In genomic region chr4:926538-926937, GRCh38 we compare ENCODE assay signal across 11 cellular contexts. TPM values are rescaled to one million over a fixed set of nuclear protein-coding genes. Genes with fewer than 3 reads are reported as not detected.
DNase-seq lines count a peak whose midpoint lies in the region; ATAC-seq and TF ChIP-seq lines count a peak whose summit lies in the region.
"Had no signal": no experiment of that assay in that cellular context is flagged by ENCODE, and none has a peak within 500 bp of the region (broad histone marks: within the 10 kb centered on the region; RNA-seq: fewer than 3 reads in every experiment).

No MANE protein-coding gene starts in this region.

- H3K4me3 Mint-ChIP-seq in natural killer cell treated with Interleukin-12 subunit alpha and Interleukin-12 subunit beta and Interleukin-15 and Interleukin-18, amount 100 ng/mL, for 72 hours = peak overlapping the region; percentile 36
- H3K4me3 Mint-ChIP-seq: activated naive CD8-positive, alpha-beta T cell treated with anti-CD3 and anti-CD28 coated beads, Interleukin-2, amount 10 ng/mL, durations not matched to agents 7 days and 5 days had no signal

- no peak overlapping the region for H4K5ac ChIP-seq in IMR-90 (ENCODE audit: low read depth, low read length)

- no peaks in the 10 kb centered on the region for H3K9me3 ChIP-seq in IMR-90 (ENCODE audit: control insufficient read depth, insufficient read depth, low read length)
- H3K9me3 ChIP-seq in A673 (ENCODE audit: low read depth, low read length, poor library complexity, severe bottlenecking) = no peaks in the 10 kb centered on the region
- H3K9me3 ChIP-seq: gastroesophageal sphincter had no signal

- H3K4me1 Mint-ChIP-seq in natural killer cell treated with Interleukin-12 subunit alpha and Interleukin-12 subunit beta and Interleukin-15 and Interleukin-18, amount 100 ng/mL, for 72 hours (ENCODE audit: low read depth in 2 of 2) = peaks cover 60% of the 10 kb centered on the region in 2 donors

- no peak for TF ChIP-seq POLR2A in IMR-90 (IDR thresholded peaks at IDR 0.05; ENCODE audit: low read depth, low read length)

- H3K27me3 ChIP-seq in IMR-90 (ENCODE audit: control insufficient read depth, insufficient read depth, low read length) (no peaks in the 10 kb centered on the region), A673 (replicated peaks; ENCODE audit: insufficient read depth, low read depth, low read length, poor library complexity) (no peaks in the 10 kb centered on the region)
- H3K27me3 ChIP-seq: gastroesophageal sphincter had no signal

- peaks cover 25% of the 10 kb centered on the region for H3K9me1 ChIP-seq in IMR-90 (ENCODE audit: insufficient read depth, low read length)

- ATAC-seq in IMR-90 (ENCODE audit: low read depth) (no peak), GM21381 (IDR thresholded peaks at IDR 0.05; ENCODE audit: unreplicated experiment) (no peak)
- ATAC-seq in natural killer cell treated with Interleukin-12 subunit alpha and Interleukin-12 subunit beta and Interleukin-15 and Interleukin-18, amount 100 ng/mL, for 72 hours = no peak
- ATAC-seq: gastroesophageal sphincter had no signal

- H3K27me3 Mint-ChIP-seq in natural killer cell treated with Interleukin-12 subunit alpha and Interleukin-12 subunit beta and Interleukin-15 and Interleukin-18, amount 100 ng/mL, for 72 hours = no peaks in the 10 kb centered on the region
- H3K27me3 Mint-ChIP-seq: activated naive CD8-positive, alpha-beta T cell treated with anti-CD3 and anti-CD28 coated beads, Interleukin-2, amount 10 ng/mL, durations not matched to agents 7 days and 5 days had no signal

- H3K4ac ChIP-seq in IMR-90 (ENCODE audit: low read depth, low read length) = no peak overlapping the region

- intact Hi-C loops in IMR-90 (cut with micrococcal nuclease) (no loop called here), A673 (cut with micrococcal nuclease; ENCODE audit: unreplicated experiment) (loop anchor here (5.0 kb wide), 1 partner anchor 94 kb away; no protein-coding TSS in a partner anchor)

- no peaks in the 10 kb centered on the region for H3K36me3 Mint-ChIP-seq in natural killer cell treated with Interleukin-12 subunit alpha and Interleukin-12 subunit beta and Interleukin-15 and Interleukin-18, amount 100 ng/mL, for 72 hours

- H2BK20ac ChIP-seq in IMR-90 (ENCODE audit: low read depth, low read length) = no peak overlapping the region

- no peak overlapping the region for H3K4me2 ChIP-seq in IMR-90 (ENCODE audit: low read depth, low read length)

- no peak for TF ChIP-seq RAD21 in IMR-90 (IDR thresholded peaks at IDR 0.05; ENCODE audit: low read length)

- no peak overlapping the region for H4K8ac ChIP-seq in IMR-90 (ENCODE audit: low read depth in 2 of 2, low read length in 2 of 2)

- H3K36me3 ChIP-seq in IMR-90 (ENCODE audit: control insufficient read depth, insufficient read depth, low read length) = peaks cover 7% of the 10 kb centered on the region; the same call in 1 of the 2 replicates
- no peaks in the 10 kb centered on the region for H3K36me3 ChIP-seq in A673 (ENCODE audit: insufficient read depth, low read length, poor library complexity, severe bottlenecking)

- no peak overlapping the region for H3K14ac ChIP-seq in IMR-90 (replicated peaks; ENCODE audit: low read depth, low read length)

- H3K4me3 ChIP-seq in IMR-90 (ENCODE audit: insufficient read depth, low read depth, low read length) = no peak overlapping the region
- no peak overlapping the region for H3K4me3 ChIP-seq in A673 (ENCODE audit: low read depth, low read length, poor library complexity, severe bottlenecking)
- H3K4me3 ChIP-seq: gastroesophageal sphincter had no signal

- H3K23ac ChIP-seq in IMR-90 (ENCODE audit: low read depth, low read length) = no peak overlapping the region

- TF ChIP-seq CTCF in IMR-90 (conservative IDR thresholded peaks at IDR 0.05; ENCODE audit: low read depth, low read length) (peak; percentile 33), A673 (conservative IDR thresholded peaks at IDR 0.05; ENCODE audit: low read depth, low read length) (no peak)

- dilution Hi-C loops in IMR-90 (cut with HindIII; ENCODE audit: low sequenced_read_pairs, unreplicated experiment) = no loop called here

- H3K9me3 Mint-ChIP-seq in natural killer cell treated with Interleukin-12 subunit alpha and Interleukin-12 subunit beta and Interleukin-15 and Interleukin-18, amount 100 ng/mL, for 72 hours = no peaks in the 10 kb centered on the region
- H3K9me3 Mint-ChIP-seq: activated naive CD8-positive, alpha-beta T cell treated with anti-CD3 and anti-CD28 coated beads, Interleukin-2, amount 10 ng/mL, durations not matched to agents 7 days and 5 days had no signal

- in situ Hi-C loops in IMR-90 (cut with MboI; ENCODE audit: low sequenced_read_pairs) = no loop called here

- H2BK120ac ChIP-seq in IMR-90 (ENCODE audit: low read depth, low read length) = no peak overlapping the region

- no peak overlapping the region for H2AFZ ChIP-seq in IMR-90 (replicated peaks; ENCODE audit: low read length, poor library complexity)

- no TSS peak for BruUV-seq in IMR-90 (replicated peaks; lab: Mats Ljungman, UMichigan)
- BruUV-seq in A673 (replicated peaks; lab: Mats Ljungman, UMichigan) = no TSS peak

- H4K20me1 ChIP-seq in IMR-90 (ENCODE audit: insufficient read depth, low read length) = peaks cover 88% of the 10 kb centered on the region

- no peak overlapping the region for H2BK15ac ChIP-seq in IMR-90 (ENCODE audit: low read depth, low read length)

- no CpG with 5 or more reads among the region's 17 CpGs for WGBS in IMR-90 (ENCODE audit: extremely low coverage in 2 of 2, insufficient read length in 1 of 2), 2 experiments

- peak overlapping the region in 1 of 2 donors; percentile 81 for H3K27ac Mint-ChIP-seq in natural killer cell treated with Interleukin-12 subunit alpha and Interleukin-12 subunit beta and Interleukin-15 and Interleukin-18, amount 100 ng/mL, for 72 hours
- H3K27ac Mint-ChIP-seq: activated naive CD8-positive, alpha-beta T cell treated with anti-CD3 and anti-CD28 coated beads, Interleukin-2, amount 10 ng/mL, durations not matched to agents 7 days and 5 days had no signal

- no peak overlapping the region for H2BK5ac ChIP-seq in IMR-90 (ENCODE audit: low read depth, low read length, poor library complexity, severe bottlenecking)

- H3K18ac ChIP-seq in IMR-90 (ENCODE audit: low read depth, low read length) = no peak overlapping the region

- H2AK9ac ChIP-seq in IMR-90 (replicated peaks; ENCODE audit: low read depth, low read length, poor library complexity) = no peak overlapping the region

- H2AK5ac ChIP-seq in IMR-90 (ENCODE audit: low read depth, low read length) = no peak overlapping the region

- H4K91ac ChIP-seq in IMR-90 (ENCODE audit: insufficient read depth, low read depth, low read length) = no peak overlapping the region

- POLR2A ChIA-PET in IMR-90 (lab: Charles Lee; ENCODE audit: unreplicated experiment) (no interaction called here), A673 (lab: Charles Lee; ENCODE audit: low non-redundant PET) (no interaction called here)

- peaks cover 11 to 76% of the 10 kb centered on the region in 2 experiments; a peak in 2 of 4 replicates for H3K79me1 ChIP-seq in IMR-90 (ENCODE audit: low read depth in 1 of 2, low read length in 2 of 2)

- peaks cover 20% of the 10 kb centered on the region for H3K4me1 ChIP-seq in IMR-90 (ENCODE audit: control insufficient read depth, insufficient read depth, low read length)
- H3K4me1 ChIP-seq in A673 (ENCODE audit: insufficient read depth, low read length, poor library complexity, severe bottlenecking) = peaks cover 19% of the 10 kb centered on the region

- H3K9ac ChIP-seq in IMR-90 (ENCODE audit: low read depth, low read length) = no peak overlapping the region

- DNase-seq in COLO668 (lab: John Stamatoyannopoulos, UW; ENCODE audit: unreplicated experiment) = peak; percentile 21
- no peak for DNase-seq in IMR-90
- peak; percentile 66 for DNase-seq in cerebellum (ENCODE audit: low spot score)
- no peak for DNase-seq in natural killer cell treated with Interleukin-12 subunit alpha and Interleukin-12 subunit beta and Interleukin-15 and Interleukin-18, amount 100 ng/mL, for 72 hours (ENCODE audit: low spot score)
- no peak for DNase-seq in HK-2 (ENCODE audit: unreplicated experiment)
- no peak for DNase-seq in A673 (ENCODE audit: low spot score)
- DNase-seq in H4 (ENCODE audit: low spot score) = no peak
- DNase-seq: activated naive CD8-positive, alpha-beta T cell treated with anti-CD3 and anti-CD28 coated beads, Interleukin-2, amount 10 ng/mL, durations not matched to agents 7 days and 5 days; NCI-H774 had no signal

- H3K27ac ChIP-seq in IMR-90 (ENCODE audit: insufficient read depth, low read length) = no peak overlapping the region
- no peak overlapping the region for H3K27ac ChIP-seq in A673 (ENCODE audit: low read depth, low read length, poor library complexity, severe bottlenecking)
- H3K27ac ChIP-seq: gastroesophageal sphincter had no signal

- CTCF ChIA-PET in IMR-90 (lab: Yijun Ruan, JAX) = no interaction called here
- CTCF ChIA-PET in A673 (lab: Charles Lee) = no interaction called here

- H3K56ac ChIP-seq in IMR-90 (ENCODE audit: extremely low read depth, insufficient read depth, low read length) = no peak overlapping the region

RNA-seq across cellular contexts. Expression of gene GAK, which starts 5.6 kb away (rescaled TPM):
- total RNA-seq in IMR-90 (2012; rRNA removed) = 34.4 and 133 TPM in 2 replicates
- polyA plus RNA-seq in IMR-90 (2012; rRNA removed) = 44.6 and 45.1 TPM in 2 replicates
- polyA plus RNA-seq in IMR-90 (2012; cell fraction: cytosol; rRNA removed) = 43.3 and 53.2 TPM in 2 replicates
- 185 and 307 TPM in 2 replicates for polyA plus RNA-seq in IMR-90 (2012; cell fraction: nucleus; rRNA removed; ENCODE audit: low replicate concordance)
- total RNA-seq in cerebellum = 49.6 TPM
- total RNA-seq in natural killer cell treated with Interleukin-12 subunit alpha and Interleukin-12 subunit beta and Interleukin-15 and Interleukin-18, amount 100 ng/mL, for 72 hours = 100 to 1,000 TPM; 168 to 234 TPM
- total RNA-seq in A673 (2021) = 96.2 and 109 TPM in 2 replicates
- 49.5 and 73.0 TPM in 2 replicates for total RNA-seq in H4 (2014; rRNA removed; shearing (Covaris generic))

RNA-seq across cellular contexts. Expression of gene TMEM175, which starts 5.7 kb away (rescaled TPM):
- total RNA-seq in IMR-90 (2012; rRNA removed) (7.7 and 9.2 TPM in 2 replicates), cerebellum (23.3 TPM), A673 (2021) (10.0 and 12.1 TPM in 2 replicates)
- 41.9 and 47.4 TPM in 2 replicates for polyA plus RNA-seq in IMR-90 (2012; rRNA removed)
- 39.3 and 51.6 TPM in 2 replicates for polyA plus RNA-seq in IMR-90 (2012; cell fraction: cytosol; rRNA removed)
- 415 and 679 TPM in 2 replicates for polyA plus RNA-seq in IMR-90 (2012; cell fraction: nucleus; rRNA removed; ENCODE audit: low replicate concordance)
- total RNA-seq in natural killer cell treated with Interleukin-12 subunit alpha and Interleukin-12 subunit beta and Interleukin-15 and Interleukin-18, amount 100 ng/mL, for 72 hours = 10 to 100 TPM; 26.5 to 29.2 TPM
- 9.7 and 13.0 TPM in 2 replicates for total RNA-seq in H4 (2014; rRNA removed; shearing (Covaris generic))

RNA-seq across cellular contexts. Expression of gene DGKQ, which starts 46.8 kb away (rescaled TPM):
- total RNA-seq in IMR-90 (2012; rRNA removed) = 4.3 and 4.4 TPM in 2 replicates
- polyA plus RNA-seq in IMR-90 (2012; rRNA removed) = 15.6 and 17.4 TPM in 2 replicates
- polyA plus RNA-seq in IMR-90 (2012; cell fraction: cytosol; rRNA removed) = 10.0 and 14.6 TPM in 2 replicates
- 58.0 and 149 TPM in 2 replicates for polyA plus RNA-seq in IMR-90 (2012; cell fraction: nucleus; rRNA removed; ENCODE audit: low replicate concordance)
- 7.3 TPM for total RNA-seq in cerebellum
- 10 to 100 TPM; 15.4 to 19.6 TPM for total RNA-seq in natural killer cell treated with Interleukin-12 subunit alpha and Interleukin-12 subunit beta and Interleukin-15 and Interleukin-18, amount 100 ng/mL, for 72 hours
- 8.8 and 10.8 TPM in 2 replicates for total RNA-seq in A673 (2021)
- 5.1 and 5.7 TPM in 2 replicates for total RNA-seq in H4 (2014; rRNA removed; shearing (Covaris generic))

Comparison
In these comparisons a context has a peak if more than half of its experiments do, and no peak if none do; other contexts are left out.
1. DNase-seq: peak in COLO668 (single experiment) and cerebellum (single experiment); none in IMR-90 (single experiment), natural killer cell treated with Interleukin-12 subunit alpha and Interleukin-12 subunit beta and Interleukin-15 and Interleukin-18, amount 100 ng/mL, for 72 hours (single experiment), HK-2 (single experiment), A673 (single experiment) and H4 (single experiment).